Comparison of ENCODE assay signal across 16 cellular contexts in genomic region chr16:85167589-85168537, GRCh38. TPM values are rescaled to one million over a fixed set of nuclear protein-coding genes. Genes with fewer than 3 reads are reported as not detected.
A peak's percentile ranks its signal among the peaks of the same experiment; 100 is the strongest.
DNase-seq lines count a peak whose midpoint lies in the region; ATAC-seq and TF ChIP-seq lines count a peak whose summit lies in the region.
"Had no signal": no experiment of that assay in that cellular context is flagged by ENCODE, and none has a peak within 500 bp of the region (broad histone marks: within the 10 kb centered on the region; RNA-seq: fewer than 3 reads in every experiment).

No MANE protein-coding gene starts in this region.

- no peak for TF ChIP-seq CTCF in osteoblast (IDR thresholded peaks at IDR 0.05; ENCODE audit: extremely low read depth, low read depth, low read length)

- peaks cover 20% of the 10 kb centered on the region for H3K79me2 ChIP-seq in osteoblast (ENCODE audit: insufficient read depth, low read length)

- H3K4me2 ChIP-seq in osteoblast (ENCODE audit: insufficient read depth, low read length): no peak overlapping the region

- H3K36me3 ChIP-seq in SK-N-MC (ENCODE audit: insufficient read depth, low read length) (no peaks in the 10 kb centered on the region), osteoblast (ENCODE audit: insufficient read depth, low read length) (no peaks in the 10 kb centered on the region)
- H3K36me3 ChIP-seq: neutrophil had no signal

- no peak overlapping the region for H2AFZ ChIP-seq in osteoblast (ENCODE audit: low read length)

- no peaks in the 10 kb centered on the region for H3K27me3 ChIP-seq in osteoblast (ENCODE audit: insufficient read depth, low read length)

- no peaks in the 10 kb centered on the region for H3K9me3 ChIP-seq in SK-N-MC (ENCODE audit: low read depth, low read length)
- H3K9me3 ChIP-seq in osteoblast (ENCODE audit: low read depth, low read length): no peaks in the 10 kb centered on the region
- H3K9me3 ChIP-seq: neutrophil had no signal

- H3K4me1 ChIP-seq in osteoblast (ENCODE audit: insufficient read depth, low read length): peaks cover 23% of the 10 kb centered on the region

- no peak for ATAC-seq in GM18519 (IDR thresholded peaks at IDR 0.05; ENCODE audit: low FRiP score, unreplicated experiment)
- no peak for ATAC-seq in GM21381 (IDR thresholded peaks at IDR 0.05; ENCODE audit: unreplicated experiment)
- ATAC-seq: activated CD8-positive, alpha-beta memory T cell treated with anti-CD3 and anti-CD28 coated beads, Interleukin-2, amount 10 ng/mL, durations not matched to agents 7 days and 5 days; activated naive CD8-positive, alpha-beta T cell treated with anti-CD3 and anti-CD28 coated beads, Interleukin-2, amount 50 U/mL, for 24 hours; Panc1; stimulated activated memory B cell treated with anti-CD40 and anti-IgM and Interleukin-4, amounts not matched to agents 10 μg/mL and 1 μg/mL and 100 μg/mL, for 72 hours had no signal

- H3K4me3 ChIP-seq in SK-N-MC (peak overlapping the region; percentile 74), iPS-11a (ENCODE audit: low read depth, low read length) (peak overlapping the region; percentile 30), osteoblast (ENCODE audit: insufficient read depth, low read length) (no peak overlapping the region)

- no peaks in the 10 kb centered on the region for H4K20me1 ChIP-seq in osteoblast (ENCODE audit: insufficient read depth, low read length)

- H3K9ac ChIP-seq in SK-N-MC (ENCODE audit: insufficient read length): no peak overlapping the region

- DNase-seq in COLO668 (lab: John Stamatoyannopoulos, UW; ENCODE audit: unreplicated experiment) (peak; percentile 25), SK-N-MC (ENCODE audit: low read depth, low spot score) (no peak), osteoblast (ENCODE audit: insufficient read length, low spot score, missing footprints) (peak; percentile 79)
- no peak for DNase-seq in central memory CD4-positive, alpha-beta T cell
- DNase-seq in effector CD4-positive, alpha-beta T cell: no peak
- DNase-seq: activated CD8-positive, alpha-beta memory T cell treated with anti-CD3 and anti-CD28 coated beads, Interleukin-2, amount 10 ng/mL, durations not matched to agents 7 days and 5 days; activated naive CD8-positive, alpha-beta T cell treated with anti-CD3 and anti-CD28 coated beads, Interleukin-2, amount 50 U/mL, for 24 hours; effector memory CD4-positive, alpha-beta T cell; NCI-H2107; stimulated activated CD4-positive, alpha-beta T cell treated with anti-CD3 and anti-CD28 coated beads, Interleukin-2, amount 100 ng/mL, for 24 hours had no signal

- H3K27ac ChIP-seq in SK-N-MC (no peak overlapping the region), osteoblast (ENCODE audit: low read depth, low read length) (no peak overlapping the region)
- H3K27ac ChIP-seq: neutrophil had no signal

RNA-seq across cellular contexts. Expression of gene CIBAR2, which starts 55.6 kb away (rescaled TPM):
- under 0.01 TPM in 1 of 2 replicates, not detected in the other for total RNA-seq in osteoblast
- total RNA-seq: activated CD8-positive, alpha-beta memory T cell treated with anti-CD3 and anti-CD28 coated beads, Interleukin-2, amount 10 ng/mL, durations not matched to agents 7 days and 5 days had no signal

Comparison
In these comparisons a context has a peak if more than half of its experiments do, and no peak if none do; other contexts are left out.
1. DNase-seq: peak in COLO668 (single experiment) and osteoblast (single experiment); none in SK-N-MC (single experiment), central memory CD4-positive, alpha-beta T cell (single experiment) and effector CD4-positive, alpha-beta T cell (single experiment).